ENCODE assay signal across 2 cellular contexts in the genomic region with DNA sequence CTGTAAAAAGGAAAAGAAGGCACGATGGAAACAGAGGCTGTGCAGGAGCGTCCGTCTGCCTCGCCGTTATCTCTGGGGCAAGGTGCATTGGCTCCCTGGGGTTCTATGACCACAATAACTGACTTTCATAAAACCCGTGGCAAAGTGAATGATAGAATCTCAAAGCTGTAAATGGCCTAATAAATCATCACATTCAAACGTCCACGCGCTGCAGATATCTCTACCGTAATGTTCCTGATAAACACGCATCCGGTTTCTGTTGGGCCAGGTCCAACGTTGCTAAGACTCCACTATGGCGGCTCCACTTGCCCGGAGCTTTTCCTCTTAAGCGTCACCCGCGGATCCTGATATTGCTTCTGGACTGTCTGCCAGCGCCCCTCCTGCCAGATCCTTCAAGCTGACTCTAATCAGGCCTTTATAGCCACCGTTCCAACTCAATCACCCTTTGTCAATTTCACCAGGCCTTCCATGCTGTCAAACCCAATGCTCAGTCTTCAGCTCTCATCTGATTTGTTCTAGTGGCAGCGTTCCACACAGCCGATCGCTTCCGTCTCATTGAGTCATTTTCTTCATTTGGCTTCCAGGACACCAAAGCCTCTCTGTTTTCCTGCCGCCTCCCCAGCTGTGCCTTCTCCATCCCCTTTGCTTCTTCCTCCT.
A peak's percentile ranks its signal among the peaks of the same experiment; 100 is the strongest.
TF ChIP-seq lines count a peak whose summit lies in the region.

No MANE protein-coding gene starts in this region.

TF ChIP-seq in A549, 52 proteins besides CTCF, POLR2A, EP300 and RAD21 (continued from another document):
- TF ChIP-seq, protein P1, sequence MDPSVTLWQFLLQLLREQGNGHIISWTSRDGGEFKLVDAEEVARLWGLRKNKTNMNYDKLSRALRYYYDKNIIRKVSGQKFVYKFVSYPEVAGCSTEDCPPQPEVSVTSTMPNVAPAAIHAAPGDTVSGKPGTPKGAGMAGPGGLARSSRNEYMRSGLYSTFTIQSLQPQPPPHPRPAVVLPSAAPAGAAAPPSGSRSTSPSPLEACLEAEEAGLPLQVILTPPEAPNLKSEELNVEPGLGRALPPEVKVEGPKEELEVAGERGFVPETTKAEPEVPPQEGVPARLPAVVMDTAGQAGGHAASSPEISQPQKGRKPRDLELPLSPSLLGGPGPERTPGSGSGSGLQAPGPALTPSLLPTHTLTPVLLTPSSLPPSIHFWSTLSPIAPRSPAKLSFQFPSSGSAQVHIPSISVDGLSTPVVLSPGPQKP (IDR thresholded peaks at IDR 0.05; ENCODE audit: low read depth, low read length): no peak
- TF ChIP-seq PHF8 (IDR thresholded peaks at IDR 0.05; ENCODE audit: borderline replicate concordance, low read depth) (no peak), MYC (IDR thresholded peaks at IDR 0.05; ENCODE audit: borderline replicate concordance, low read length) (no peak), BHLHE40 (IDR thresholded peaks at IDR 0.05; ENCODE audit: low read depth, low read length) (no peak)

TF ChIP-seq in HEK293, 187 proteins besides CTCF, POLR2A, EP300 and RAD21 (continued from another document):
- TF ChIP-seq ZNF629 (tag by site-specific recombination; IDR thresholded peaks at IDR 0.05) (0 out of 2 replicates have a peak, but pooled peaks have one; percentile 11), ZBTB8A (tag by site-specific recombination; IDR thresholded peaks at IDR 0.05) (no peak), ZFP37 (tag by site-specific recombination; IDR thresholded peaks at IDR 0.05) (no peak), ZNF596 (tag by site-specific recombination; IDR thresholded peaks at IDR 0.05) (no peak), ZBTB1 (tag by site-specific recombination; IDR thresholded peaks at IDR 0.05) (no peak), ZNF549 (tag by site-specific recombination; IDR thresholded peaks at IDR 0.05) (no peak), ZNF843 (tag by site-specific recombination; IDR thresholded peaks at IDR 0.05) (peak; percentile 54; the same call in 1 of the 2 replicates), ZXDB (tag by site-specific recombination; IDR thresholded peaks at IDR 0.05) (peak; percentile 20; the same call in 1 of the 2 replicates), SCRT2 (tag by site-specific recombination; IDR thresholded peaks at IDR 0.05) (no peak), ZNF184 (tag by site-specific recombination; IDR thresholded peaks at IDR 0.05) (no peak), GFI1B (tag by site-specific recombination; IDR thresholded peaks at IDR 0.05) (no peak), ZBTB20 (tag by site-specific recombination; IDR thresholded peaks at IDR 0.05) (no peak), YY2 (tag by site-specific recombination; IDR thresholded peaks at IDR 0.05) (0 out of 2 replicates have a peak, but pooled peaks have one; percentile 27), ZNF777 (tag by site-specific recombination; IDR thresholded peaks at IDR 0.05; ENCODE audit: borderline replicate concordance) (0 out of 2 replicates have a peak, but pooled peaks have one; percentile 42), ZNF335 (tag by site-specific recombination; conservative IDR thresholded peaks at IDR 0.05) (no peak; the same call in 1 of the 2 replicates), TCF7L2 (IDR thresholded peaks at IDR 0.05; ENCODE audit: borderline replicate concordance, low read depth, low read length) (0 out of 2 replicates have a peak, but pooled peaks have one; percentile 57), REPIN1 (tag by site-specific recombination; IDR thresholded peaks at IDR 0.05; ENCODE audit: low read depth) (no peak), ZNF112 (tag by site-specific recombination; IDR thresholded peaks at IDR 0.05) (no peak)
- TF ChIP-seq, protein P2, sequence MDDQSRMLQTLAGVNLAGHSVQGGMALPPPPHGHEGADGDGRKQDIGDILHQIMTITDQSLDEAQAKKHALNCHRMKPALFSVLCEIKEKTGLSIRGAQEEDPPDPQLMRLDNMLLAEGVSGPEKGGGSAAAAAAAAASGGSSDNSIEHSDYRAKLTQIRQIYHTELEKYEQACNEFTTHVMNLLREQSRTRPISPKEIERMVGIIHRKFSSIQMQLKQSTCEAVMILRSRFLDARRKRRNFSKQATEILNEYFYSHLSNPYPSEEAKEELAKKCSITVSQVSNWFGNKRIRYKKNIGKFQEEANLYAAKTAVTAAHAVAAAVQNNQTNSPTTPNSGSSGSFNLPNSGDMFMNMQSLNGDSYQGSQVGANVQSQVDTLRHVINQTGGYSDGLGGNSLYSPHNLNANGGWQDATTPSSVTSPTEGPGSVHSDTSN (CRISPR knock-in tag; IDR thresholded peaks at IDR 0.05): no peak
- TF ChIP-seq, protein P3, sequence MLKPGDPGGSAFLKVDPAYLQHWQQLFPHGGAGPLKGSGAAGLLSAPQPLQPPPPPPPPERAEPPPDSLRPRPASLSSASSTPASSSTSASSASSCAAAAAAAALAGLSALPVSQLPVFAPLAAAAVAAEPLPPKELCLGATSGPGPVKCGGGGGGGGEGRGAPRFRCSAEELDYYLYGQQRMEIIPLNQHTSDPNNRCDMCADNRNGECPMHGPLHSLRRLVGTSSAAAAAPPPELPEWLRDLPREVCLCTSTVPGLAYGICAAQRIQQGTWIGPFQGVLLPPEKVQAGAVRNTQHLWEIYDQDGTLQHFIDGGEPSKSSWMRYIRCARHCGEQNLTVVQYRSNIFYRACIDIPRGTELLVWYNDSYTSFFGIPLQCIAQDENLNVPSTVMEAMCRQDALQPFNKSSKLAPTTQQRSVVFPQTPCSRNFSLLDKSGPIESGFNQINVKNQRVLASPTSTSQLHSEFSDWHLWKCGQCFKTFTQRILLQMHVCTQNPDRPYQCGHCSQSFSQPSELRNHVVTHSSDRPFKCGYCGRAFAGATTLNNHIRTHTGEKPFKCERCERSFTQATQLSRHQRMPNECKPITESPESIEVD (tag by site-specific recombination; IDR thresholded peaks at IDR 0.05): peak; percentile 46; the same call in 1 of the 2 replicates
TF ChIP-seq in HEK293: peak in this region for 9.
